8 cellular contexts compared by ENCODE assay signal in the genomic region with DNA sequence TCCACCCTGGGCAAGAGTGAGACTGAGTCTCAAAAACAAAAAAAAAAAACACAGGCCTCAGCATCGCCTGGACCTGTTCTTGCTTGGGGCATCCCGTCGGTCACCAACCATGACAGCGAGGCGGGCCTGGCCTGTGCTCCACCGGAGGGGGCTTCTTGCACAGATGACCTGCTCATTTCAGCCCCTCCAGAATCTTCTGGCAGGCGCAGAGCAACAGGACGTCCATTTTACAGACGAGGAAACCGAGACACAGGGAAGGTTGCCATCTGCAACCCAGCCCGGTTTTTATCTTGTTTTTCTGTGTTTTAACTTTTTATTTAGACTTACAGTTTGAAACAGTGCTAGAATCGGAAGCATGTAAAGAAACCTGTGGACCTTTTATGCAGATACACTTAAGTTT. TPM values are rescaled to one million over a fixed set of nuclear protein-coding genes. Genes with fewer than 3 reads are reported as not detected.
DNase-seq lines count a peak whose midpoint lies in the region; ATAC-seq and TF ChIP-seq lines count a peak whose summit lies in the region.

No MANE protein-coding gene starts in this region.

- no peak for TF ChIP-seq POLR2A in sigmoid colon (IDR thresholded peaks at IDR 0.05)

- H3K27me3 Mint-ChIP-seq in T-helper 17 cell: no peaks in the 10 kb centered on the region

- 69 to 87% methylated on average over 12 of the region's 12 CpGs for WGBS in sigmoid colon, 2 donors

- no peak for TF ChIP-seq CTCF in GM12864 (IDR thresholded peaks at IDR 0.05; ENCODE audit: low read depth, low read length, missing control alignments)
- no peak for TF ChIP-seq CTCF in foreskin fibroblast (IDR thresholded peaks at IDR 0.05; ENCODE audit: low read depth, low read length)
- TF ChIP-seq CTCF in sigmoid colon (IDR thresholded peaks at IDR 0.05): no peak

- intact Hi-C loops in sigmoid colon (cut with DNase I): no loop called here

- DNase-seq in GM12864 (ENCODE audit: low read depth): no peak
- DNase-seq in T-helper 17 cell: no peak
- DNase-seq in foreskin fibroblast: no peak
- DNase-seq in sigmoid colon: no peak
- no peak for DNase-seq in NOMO-1 treated with dmso at 0.1 percent for 144 hours (lab: John Stamatoyannopoulos, UW; ENCODE audit: unreplicated experiment)
- no peak for DNase-seq in NCI-H1436 (lab: John Stamatoyannopoulos, UW)

- H3K9me3 ChIP-seq in T-helper 17 cell (ENCODE audit: control insufficient read depth, low read length, poor library complexity, severe bottlenecking): no peaks in the 10 kb centered on the region
- no peaks in the 10 kb centered on the region for H3K9me3 ChIP-seq in sigmoid colon

- peak overlapping the region; percentile 82 to 93 (median 91) for H3K27ac ChIP-seq in sigmoid colon

- peaks cover 9 to 22% (median 14%) of the 10 kb centered on the region in 4 donors for H3K36me3 ChIP-seq in sigmoid colon

- peaks cover 0 to 21% (median 13%) of the 10 kb centered on the region in 4 donors for H3K4me1 ChIP-seq in sigmoid colon

- ATAC-seq in T-helper 17 cell: no peak
- no peak for ATAC-seq in HG02938 (IDR thresholded peaks at IDR 0.05; ENCODE audit: unreplicated experiment)
- no peak for ATAC-seq in HG02759 (IDR thresholded peaks at IDR 0.05; ENCODE audit: unreplicated experiment)

- H3K4me1 Mint-ChIP-seq in T-helper 17 cell: peaks cover 35% of the 10 kb centered on the region

- H3K4me3 ChIP-seq in GM12864 (ENCODE audit: low read depth, low read length) (peak overlapping the region; percentile 74), foreskin fibroblast (ENCODE audit: low read depth in 1 of 2, low read length in 2 of 2) (peak overlapping the region; percentile 93 to 96), sigmoid colon (peak overlapping the region; percentile 50 to 97 (median 80))

- H3K27ac Mint-ChIP-seq in T-helper 17 cell: peak overlapping the region; percentile 29

- H3K36me3 Mint-ChIP-seq in T-helper 17 cell (ENCODE audit: low read depth): peaks cover 2% of the 10 kb centered on the region

- H3K27me3 ChIP-seq in sigmoid colon: no peaks in the 10 kb centered on the region

- TF ChIP-seq EP300 in sigmoid colon (IDR thresholded peaks at IDR 0.05): no peak

- peak overlapping the region; percentile 93 for H3K4me3 Mint-ChIP-seq in T-helper 17 cell

RNA-seq across cellular contexts. Expression of a gene that starts 0.9 kb away (rescaled TPM):
- 10 to 100 TPM; 22.0 to 26.0 TPM for total RNA-seq in T-helper 17 cell
- 1 to 10 TPM; 7.1 to 9.7 (median 7.8) TPM for total RNA-seq in sigmoid colon
- polyA plus RNA-seq in sigmoid colon: 100 to 1,000 TPM in 2 of 3 donors, 10 to 100 TPM in 1; 76.0 to 167 (median 101) TPM

RNA-seq across cellular contexts. Expression of a gene that starts 14.2 kb away (rescaled TPM):
- total RNA-seq in T-helper 17 cell (10 to 100 TPM; 20.5 to 23.2 TPM), sigmoid colon (10 to 100 TPM; 10.3 to 16.1 (median 11.8) TPM)
- 10 to 100 TPM in 1 of 3 donors, 1 to 10 TPM in 2; 3.9 to 16.2 (median 5.4) TPM for polyA plus RNA-seq in sigmoid colon

RNA-seq across cellular contexts. Expression of a gene that starts 56.3 kb away (rescaled TPM):
- total RNA-seq in T-helper 17 cell: 100 to 1,000 TPM in 1 of 2 donors, 10 to 100 TPM in 1; 93.1 to 106 TPM
- total RNA-seq in sigmoid colon: 10 to 100 TPM; 22.1 to 26.0 (median 23.9) TPM
- polyA plus RNA-seq in sigmoid colon: 10 to 100 TPM; 43.8 to 88.5 (median 51.3) TPM
